ENCODE assay signal across 19 cellular contexts in the genomic region with DNA sequence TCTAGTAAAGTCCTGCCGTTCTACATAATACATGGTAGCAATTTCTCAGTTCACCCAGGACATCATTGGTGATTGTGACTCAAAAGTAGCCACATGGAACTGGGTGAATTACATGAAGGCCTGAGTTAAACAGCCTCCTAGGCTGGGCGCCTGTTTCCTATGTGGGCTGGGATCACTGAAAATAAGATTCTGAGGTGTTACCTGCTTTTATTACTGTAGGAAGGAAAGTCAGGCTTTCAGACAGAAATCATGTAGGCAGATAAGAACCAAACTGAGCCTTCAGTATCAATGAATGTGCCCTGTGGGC.
DNase-seq lines count a peak whose midpoint lies in the region; ATAC-seq lines count a peak whose summit lies in the region.
"Had no signal": no experiment of that assay in that cellular context is flagged by ENCODE, and none has a peak within 500 bp of the region (broad histone marks: within the 10 kb centered on the region; RNA-seq: fewer than 3 reads in every experiment).

No MANE protein-coding gene starts in this region.

- 78% methylated on average over 2 of the region's 2 CpGs for WGBS in thymus

- no peak overlapping the region for H3K27ac Mint-ChIP-seq in stimulated activated naive CD8-positive, alpha-beta T cell treated with anti-CD3 and anti-CD28 coated beads, Interleukin-15, amount 100 ng/mL, for 72 hours

- DNase-seq in stimulated activated naive CD8-positive, alpha-beta T cell treated with anti-CD3 and anti-CD28 coated beads, Interleukin-15, Interleukin-2, amounts not matched to agents 100 U/mL and 50 U/mL, for 24 hours = no peak
- no peak for DNase-seq in stimulated activated naive CD8-positive, alpha-beta T cell treated with anti-CD3 and anti-CD28 coated beads, Interleukin-15, amount 100 ng/mL, for 72 hours
- DNase-seq in islet precursor cell (peak; percentile 14), NOMO-1 treated with dmso at 0.1 percent for 144 hours (lab: John Stamatoyannopoulos, UW; ENCODE audit: unreplicated experiment) (no peak), anterior cingulate cortex (lab: John Stamatoyannopoulos, UW) (no peak)
- DNase-seq: DND-41, IMR-90, NCI-H1105, NCI-H1694, NCI-H2227 treated with DMSO at 0.1 percent for 48 hours, NCI-H524 treated with DMSO at 0.1 percent for 48 hours, Peyer's patch, SHP77, SK-N-SH had no signal

- H3K4me1 ChIP-seq in thymus (ENCODE audit: control insufficient read depth, insufficient read depth, low read length) = peaks cover 30% of the 10 kb centered on the region
- H3K4me1 ChIP-seq: Peyer's patch had no signal

- H3K27ac ChIP-seq in KOPT-K1 (ENCODE audit: low read depth, low read length, poor library complexity, severe bottlenecking) (peak overlapping the region; percentile 20), thymus (ENCODE audit: low read depth) (peak overlapping the region; percentile 52)
- H3K27ac ChIP-seq: BLaER1 treated with 17β-estradiol and CSF1 and Interleukin-3, amounts not matched to agents 10 nM and 100 nM; Peyer's patch had no signal

- peaks cover 46% of the 10 kb centered on the region for H3K4me1 Mint-ChIP-seq in stimulated activated naive CD8-positive, alpha-beta T cell treated with anti-CD3 and anti-CD28 coated beads, Interleukin-15, amount 100 ng/mL, for 72 hours

- no peak overlapping the region for H3K4me3 Mint-ChIP-seq in stimulated activated naive CD8-positive, alpha-beta T cell treated with anti-CD3 and anti-CD28 coated beads, Interleukin-15, amount 100 ng/mL, for 72 hours
- H3K4me3 Mint-ChIP-seq: GM23338 had no signal

- H3K9me3 Mint-ChIP-seq in stimulated activated naive CD8-positive, alpha-beta T cell treated with anti-CD3 and anti-CD28 coated beads, Interleukin-15, amount 100 ng/mL, for 72 hours = no peaks in the 10 kb centered on the region
- H3K9me3 Mint-ChIP-seq: GM23338 had no signal

- H3K36me3 ChIP-seq in KOPT-K1 (ENCODE audit: insufficient read depth, low read length) (no peaks in the 10 kb centered on the region), thymus (ENCODE audit: control insufficient read depth, insufficient read depth) (no peaks in the 10 kb centered on the region)
- H3K36me3 ChIP-seq: Peyer's patch had no signal

- no peaks in the 10 kb centered on the region for H3K27me3 Mint-ChIP-seq in stimulated activated naive CD8-positive, alpha-beta T cell treated with anti-CD3 and anti-CD28 coated beads, Interleukin-15, amount 100 ng/mL, for 72 hours

- no peaks in the 10 kb centered on the region for H3K9me3 ChIP-seq in KOPT-K1 (ENCODE audit: insufficient read depth, low read length, poor library complexity, severe bottlenecking)
- no peaks in the 10 kb centered on the region for H3K9me3 ChIP-seq in thymus (ENCODE audit: control insufficient read depth)
- H3K9me3 ChIP-seq: Peyer's patch, SK-N-SH had no signal

- ATAC-seq in stimulated activated naive CD8-positive, alpha-beta T cell treated with anti-CD3 and anti-CD28 coated beads, Interleukin-15, Interleukin-2, amounts not matched to agents 100 U/mL and 50 U/mL, for 24 hours = peak; percentile 41
- ATAC-seq in stimulated activated naive CD8-positive, alpha-beta T cell treated with anti-CD3 and anti-CD28 coated beads, Interleukin-15, amount 100 ng/mL, for 72 hours = no peak
- no peak for ATAC-seq in HG03139 (IDR thresholded peaks at IDR 0.05; ENCODE audit: unreplicated experiment)
- ATAC-seq: GM23338 had no signal

- no peak overlapping the region for H3K4me3 ChIP-seq in thymus (ENCODE audit: low read length)
- H3K4me3 ChIP-seq: BLaER1 treated with 17β-estradiol and CSF1 and Interleukin-3, amounts not matched to agents 10 nM and 100 nM; GM23338; Peyer's patch had no signal

- H3K27me3 ChIP-seq in thymus (ENCODE audit: control insufficient read depth, insufficient read depth) = no peaks in the 10 kb centered on the region
- H3K27me3 ChIP-seq: BLaER1 treated with 17β-estradiol and CSF1 and Interleukin-3, amounts not matched to agents 10 nM and 100 nM; Peyer's patch had no signal
